In the genomic region with DNA sequence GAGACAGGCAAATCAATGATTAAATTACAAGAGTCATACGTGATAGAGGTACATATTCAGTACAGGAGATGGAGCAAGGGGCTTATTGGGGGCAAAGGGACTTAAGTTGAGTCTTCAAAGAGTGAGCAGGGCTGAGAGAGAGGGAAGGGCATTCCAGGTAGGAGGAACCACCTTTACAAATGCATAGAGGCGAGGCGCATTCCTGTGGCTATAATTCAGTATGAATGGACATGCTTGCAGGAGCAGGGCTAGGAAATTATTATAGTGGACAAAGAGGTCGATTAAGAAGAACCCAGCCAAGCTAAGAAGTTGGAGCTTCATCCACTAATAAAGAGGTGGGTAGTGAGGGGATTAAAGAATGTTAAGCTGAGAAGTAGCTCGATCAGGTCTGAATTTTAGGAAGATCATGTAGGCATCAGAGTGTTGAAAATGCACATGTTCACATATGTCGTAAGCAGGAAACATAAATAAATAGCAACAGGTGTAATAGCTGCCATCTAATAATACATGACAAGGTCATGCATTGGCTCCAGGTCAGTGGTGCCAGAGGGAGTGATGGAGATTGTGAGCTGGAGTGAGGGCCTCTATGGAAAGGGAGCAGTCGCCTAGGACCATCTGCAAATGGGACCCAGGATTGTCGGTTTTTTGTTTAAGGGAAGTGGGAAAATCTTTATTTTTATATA, we compare ENCODE assay signal across 32 cellular contexts.
"Had no signal": no experiment of that assay in that cellular context is flagged by ENCODE, and none has a peak within 500 bp of the region (broad histone marks: within the 10 kb centered on the region; RNA-seq: fewer than 3 reads in every experiment).

No MANE protein-coding gene starts in this region.

- H3K36me3 ChIP-seq: ascending aorta, cardiac muscle cell, MG63, Peyer's patch, SJSA1 had no signal

- H3K9me3 ChIP-seq: ascending aorta, body of pancreas, MG63, Peyer's patch, SJSA1 had no signal

- ATAC-seq: activated CD4-positive, CD25-positive, alpha-beta regulatory T cell treated with anti-CD3 and anti-CD28 coated beads, Interleukin-2, amount 50 U/mL, for 24 hours; activated CD8-positive, alpha-beta T cell treated with anti-CD3 and anti-CD28 coated beads, Interleukin-2, amount 10 ng/mL, durations not matched to agents 7 days and 5 days; activated naive CD4-positive, alpha-beta T cell treated with anti-CD3 and anti-CD28 coated beads, Interleukin-2, amount 50 U/mL, for 72 hours; activated naive CD8-positive, alpha-beta T cell treated with anti-CD3 and anti-CD28 coated beads, Interleukin-2, amount 50 U/mL, for 24 hours; body of pancreas; SK-N-SH treated with all-trans-retinoic acid at 6 μM for 48 hours had no signal

- H3K4me1 ChIP-seq: ascending aorta, body of pancreas, Peyer's patch, SJSA1 had no signal

- H3K4me1 Mint-ChIP-seq: activated naive CD8-positive, alpha-beta T cell treated with anti-CD3 and anti-CD28 coated beads, Interleukin-2, amount 50 U/mL, for 24 hours had no signal

- DNase-seq: activated CD4-positive, alpha-beta T cell treated with anti-CD3 and anti-CD28 coated beads for 4 hours; activated CD4-positive, alpha-beta T cell treated with anti-CD3 and anti-CD28 coated beads, Interleukin-2, amount 50 U/mL, for 4 hours; activated CD8-positive, alpha-beta memory T cell treated with anti-CD3 and anti-CD28 coated beads, Interleukin-2, amount 50 U/mL, for 48 hours; activated CD8-positive, alpha-beta T cell treated with anti-CD3 and anti-CD28 coated beads, Interleukin-2, amount 10 ng/mL, durations not matched to agents 7 days and 5 days; activated effector memory CD4-positive, alpha-beta T cell treated with Interleukin-2 at 50 U/mL for 16 hours; activated naive CD4-positive, alpha-beta T cell; activated naive CD8-positive, alpha-beta T cell treated with anti-CD3 and anti-CD28 coated beads, Interleukin-2, amount 50 U/mL, for 24 hours; activated T-cell treated with anti-CD3 and anti-CD28 coated beads, Interleukin-2, amount 50 U/mL, for 1 hour; amniotic stem cell; body of pancreas; MG63; MV-4-11; NCI-H1105; NCI-H1436; NCI-H187 treated with DMSO at 0.1 percent for 48 hours; NCI-H2081 treated with DMSO at 0.1 percent for 48 hours; NCI-H2171; NCI-H226; NCI-H526; NCI-H774; Peyer's patch; SHP77; SW 1271 had no signal

- H3K27ac Mint-ChIP-seq: activated CD8-positive, alpha-beta T cell treated with anti-CD3 and anti-CD28 coated beads, Interleukin-2, amount 10 ng/mL, durations not matched to agents 7 days and 5 days; activated naive CD8-positive, alpha-beta T cell treated with anti-CD3 and anti-CD28 coated beads, Interleukin-2, amount 50 U/mL, for 24 hours; T-helper 1 cell treated with Interleukin-12 subunit alpha and Interleukin-12 subunit beta and Interleukin-4 antibody, amounts not matched to agents 30 μg/mL and 1 μg/mL, for 36 hours had no signal

- H3K4me3 ChIP-seq: ascending aorta, body of pancreas, cardiac muscle cell, MG63, Peyer's patch, SJSA1 had no signal

- H3K9me3 Mint-ChIP-seq: activated naive CD4-positive, alpha-beta T cell treated with anti-CD3 and anti-CD28 coated beads, Interleukin-2, amount 50 U/mL, for 72 hours; activated naive CD8-positive, alpha-beta T cell treated with anti-CD3 and anti-CD28 coated beads, Interleukin-2, amount 50 U/mL, for 24 hours; T-helper 1 cell treated with Interleukin-12 subunit alpha and Interleukin-12 subunit beta and Interleukin-4 antibody, amounts not matched to agents 30 μg/mL and 1 μg/mL, for 36 hours had no signal

- H3K27me3 ChIP-seq: ascending aorta, body of pancreas, cardiac muscle cell, MG63, Peyer's patch, SJSA1 had no signal

- H3K36me3 Mint-ChIP-seq: activated naive CD4-positive, alpha-beta T cell treated with anti-CD3 and anti-CD28 coated beads, Interleukin-2, amount 50 U/mL, for 72 hours had no signal

- H3K4me3 Mint-ChIP-seq: activated CD8-positive, alpha-beta T cell treated with anti-CD3 and anti-CD28 coated beads, Interleukin-2, amount 10 ng/mL, durations not matched to agents 7 days and 5 days; activated naive CD8-positive, alpha-beta T cell treated with anti-CD3 and anti-CD28 coated beads, Interleukin-2, amount 50 U/mL, for 24 hours; T-helper 1 cell treated with Interleukin-12 subunit alpha and Interleukin-12 subunit beta and Interleukin-4 antibody, amounts not matched to agents 30 μg/mL and 1 μg/mL, for 36 hours had no signal

- H3K27ac ChIP-seq: ascending aorta, body of pancreas, cardiac muscle cell, KMS-11, Peyer's patch, RWPE1, SJSA1 had no signal

- H3K27me3 Mint-ChIP-seq: activated naive CD8-positive, alpha-beta T cell treated with anti-CD3 and anti-CD28 coated beads, Interleukin-2, amount 50 U/mL, for 24 hours had no signal
